In the genomic region with DNA sequence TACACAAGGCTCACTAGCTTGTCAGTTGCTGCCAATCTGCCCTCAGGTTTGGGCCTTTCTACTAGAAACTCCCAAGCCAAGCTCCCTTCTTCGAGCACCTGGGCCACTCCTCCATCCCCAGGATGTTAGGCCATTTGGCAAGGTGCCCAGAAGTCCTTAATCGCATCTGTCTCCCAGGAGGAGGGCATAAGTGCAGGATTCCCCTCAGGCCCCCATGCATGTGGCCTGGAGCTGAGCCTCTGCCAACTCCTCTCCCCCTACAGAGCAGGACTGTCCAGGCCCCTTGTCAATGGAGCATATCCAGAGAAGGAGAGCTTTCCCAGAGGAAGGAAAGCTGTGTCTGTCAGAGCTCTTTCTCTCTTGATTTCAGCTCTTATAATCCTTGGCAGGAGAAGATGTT, we compare ENCODE assay signal across 11 cellular contexts.
DNase-seq lines count a peak whose midpoint lies in the region; ATAC-seq and TF ChIP-seq lines count a peak whose summit lies in the region.
"Had no signal": no experiment of that assay in that cellular context is flagged by ENCODE, and none has a peak within 500 bp of the region (broad histone marks: within the 10 kb centered on the region; RNA-seq: fewer than 3 reads in every experiment).

No MANE protein-coding gene starts in this region.

- H3K27me3 ChIP-seq in Caco-2 (replicated peaks; ENCODE audit: control insufficient read depth, insufficient read depth, low read length) = no peaks in the 10 kb centered on the region

- CTCF ChIA-PET in Caco-2 (lab: Charles Lee) = no interaction called here

- no peaks in the 10 kb centered on the region for H3K36me3 Mint-ChIP-seq in Caco-2 (ENCODE audit: insufficient read depth, unreplicated experiment)
- H3K36me3 Mint-ChIP-seq: naive thymus-derived CD4-positive, alpha-beta T cell had no signal

- H3K9me3 Mint-ChIP-seq in Caco-2 (ENCODE audit: unreplicated experiment) = no peaks in the 10 kb centered on the region

- H3K27ac Mint-ChIP-seq in Caco-2 (ENCODE audit: unreplicated experiment) = no peak overlapping the region
- H3K27ac Mint-ChIP-seq: naive thymus-derived CD4-positive, alpha-beta T cell had no signal

- no peak overlapping the region for H3K4me3 Mint-ChIP-seq in Caco-2 (ENCODE audit: unreplicated experiment)
- H3K4me3 Mint-ChIP-seq: naive thymus-derived CD4-positive, alpha-beta T cell had no signal

- ATAC-seq in GM18861 (IDR thresholded peaks at IDR 0.05; ENCODE audit: unreplicated experiment) = no peak
- no peak for ATAC-seq in omental fat pad (ENCODE audit: low FRiP score)
- ATAC-seq: naive thymus-derived CD4-positive, alpha-beta T cell had no signal

- no peaks in the 10 kb centered on the region for H3K4me1 ChIP-seq in Caco-2

- peaks cover 5% of the 10 kb centered on the region for H3K27me3 Mint-ChIP-seq in Caco-2 (ENCODE audit: insufficient read depth, unreplicated experiment)

- intact Hi-C loops in Caco-2 (cut with micrococcal nuclease; ENCODE audit: unreplicated experiment) = no loop called here

- DNase-seq in DMS53 (lab: John Stamatoyannopoulos, UW) = peak; percentile 93
- DNase-seq in NCI-H146 treated with DMSO at 0.1 percent for 48 hours (lab: John Stamatoyannopoulos, UW; ENCODE audit: unreplicated experiment) = peak; percentile 93
- DNase-seq in NCI-H82 (lab: John Stamatoyannopoulos, UW) = peak; percentile 100
- peak; percentile 70 for DNase-seq in left kidney (ENCODE audit: low read depth, low spot score)
- no peak for DNase-seq in Caco-2
- no peak for DNase-seq in stimulated activated CD4-positive, alpha-beta T cell treated with anti-CD3 and anti-CD28 coated beads, Interleukin-4, amount 100 ng/mL, for 1 hour
- no peak for DNase-seq in omental fat pad (ENCODE audit: low spot score)
- DNase-seq: activated T-cell treated with anti-CD3 and anti-CD28 coated beads, Interleukin-2, amount 50 U/mL, for 1 hour; C1 segment of cervical spinal cord; naive thymus-derived CD4-positive, alpha-beta T cell had no signal

- no peak for TF ChIP-seq CTCF in Caco-2 (IDR thresholded peaks at IDR 0.05; ENCODE audit: insufficient read depth in 1 of 2, low read depth in 1 of 2, low read length in 1 of 2, severe bottlenecking in 1 of 2, unreplicated experiment in 1 of 2)
- TF ChIP-seq CTCF in omental fat pad (IDR thresholded peaks at IDR 0.05) = no peak

- BruUV-seq in Caco-2 (replicated peaks; lab: Mats Ljungman, UMichigan) = no TSS peak

- H3K4me3 ChIP-seq in Caco-2 (ENCODE audit: low read depth, low read length) = no peak overlapping the region

- POLR2A ChIA-PET in Caco-2 (lab: Charles Lee) = no interaction called here

- no peaks in the 10 kb centered on the region for H3K9me3 ChIP-seq in Caco-2

- no peaks in the 10 kb centered on the region for H3K4me1 Mint-ChIP-seq in Caco-2 (ENCODE audit: low read depth, unreplicated experiment)
- H3K4me1 Mint-ChIP-seq: naive thymus-derived CD4-positive, alpha-beta T cell had no signal

- H3K36me3 ChIP-seq in Caco-2 (ENCODE audit: control insufficient read depth, insufficient read depth, low read length) = no peaks in the 10 kb centered on the region

Comparison
In these comparisons a context has a peak if more than half of its experiments do, and no peak if none do; other contexts are left out.
1. DNase-seq: peak in DMS53 (single experiment), NCI-H146 treated with DMSO at 0.1 percent for 48 hours (single experiment), NCI-H82 (single experiment) and left kidney (single experiment); none in Caco-2 (0 of 2), stimulated activated CD4-positive, alpha-beta T cell treated with anti-CD3 and anti-CD28 coated beads, Interleukin-4, amount 100 ng/mL, for 1 hour (single experiment) and omental fat pad (single experiment).